ENCODE assay signal across 15 cellular contexts in the genomic region with DNA sequence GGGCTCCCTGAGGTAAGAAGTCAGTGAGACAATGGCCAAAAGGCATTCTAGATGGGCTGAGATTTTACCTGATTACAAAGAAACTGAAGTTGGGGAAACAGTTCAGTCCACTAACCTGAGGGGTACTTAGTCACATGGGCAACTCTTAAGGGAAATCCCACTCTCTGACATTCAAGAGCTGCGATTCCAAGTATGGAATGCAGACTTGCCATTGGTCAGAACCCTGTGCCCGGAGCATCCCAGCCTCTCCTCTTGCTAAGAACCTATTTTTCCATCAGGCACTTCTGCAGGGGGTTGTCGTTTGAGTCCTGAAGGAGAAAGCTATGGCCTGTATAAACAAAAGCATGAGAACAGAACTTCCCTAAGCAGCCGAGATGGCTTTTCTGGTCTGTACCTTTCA.
A peak's percentile ranks its signal among the peaks of the same experiment; 100 is the strongest.
DNase-seq lines count a peak whose midpoint lies in the region; ATAC-seq, FAIRE-seq and TF ChIP-seq lines count a peak whose summit lies in the region.
"Had no signal": no experiment of that assay in that cellular context is flagged by ENCODE, and none has a peak within 500 bp of the region (broad histone marks: within the 10 kb centered on the region; RNA-seq: fewer than 3 reads in every experiment).

No MANE protein-coding gene starts in this region.

- H3K4me3 ChIP-seq in GM23338, result no peak overlapping the region
- H3K4me3 ChIP-seq in HUES48 (ENCODE audit: low read depth, low read length), result no peak overlapping the region
- H3K4me3 ChIP-seq in mesendoderm (ENCODE audit: low read length), result no peak overlapping the region
- no peak overlapping the region for H3K4me3 ChIP-seq in pancreas
- H3K4me3 ChIP-seq: BLaER1 treated with 17β-estradiol and CSF1 and Interleukin-3, amounts not matched to agents 10 nM and 100 nM; GM12878; HAP-1 had no signal

- peaks cover 17% of the 10 kb centered on the region for H3K4me1 Mint-ChIP-seq in GM23338
- H3K4me1 Mint-ChIP-seq: B cell had no signal

- H3K9me3 Mint-ChIP-seq in GM23338, result no peaks in the 10 kb centered on the region
- H3K9me3 Mint-ChIP-seq: CD8-positive, alpha-beta T cell had no signal

- H3K9me3 ChIP-seq in HUES48 (ENCODE audit: control insufficient read depth, insufficient read depth, low read length), result no peaks in the 10 kb centered on the region
- H3K9me3 ChIP-seq in pancreas, result no peaks in the 10 kb centered on the region
- H3K9me3 ChIP-seq: BLaER1 treated with 17β-estradiol and CSF1 and Interleukin-3, amounts not matched to agents 10 nM and 100 nM; HAP-1 had no signal

- no peak overlapping the region for H3K4me3 Mint-ChIP-seq in GM23338
- H3K4me3 Mint-ChIP-seq: B cell; CD8-positive, alpha-beta T cell had no signal

- intact Hi-C loops in pancreas (cut with DNase I), result no loop called here

- no peak overlapping the region for H2AK5ac ChIP-seq in mesendoderm (ENCODE audit: low read length)

- H3K4me1 ChIP-seq in GM23338 (ENCODE audit: insufficient read depth) (peaks cover 12% of the 10 kb centered on the region), HUES48 (ENCODE audit: control insufficient read depth, insufficient read depth, low read length) (peaks cover 13% of the 10 kb centered on the region), mesendoderm (ENCODE audit: control insufficient read depth, low read depth, low read length) (no peaks in the 10 kb centered on the region), pancreas (no peaks in the 10 kb centered on the region)
- H3K4me1 ChIP-seq: HAP-1 had no signal

- no peaks in the 10 kb centered on the region for H3K79me1 ChIP-seq in mesendoderm (ENCODE audit: low read length)

- no peaks in the 10 kb centered on the region for H3K36me3 ChIP-seq in GM23338 (ENCODE audit: insufficient read depth)
- H3K36me3 ChIP-seq in HUES48 (ENCODE audit: control insufficient read depth, insufficient read depth, low read length), result no peaks in the 10 kb centered on the region
- no peaks in the 10 kb centered on the region for H3K36me3 ChIP-seq in mesendoderm (ENCODE audit: control insufficient read depth, insufficient read depth, low read length)
- no peaks in the 10 kb centered on the region for H3K36me3 ChIP-seq in pancreas
- H3K36me3 ChIP-seq: BLaER1 treated with 17β-estradiol and CSF1 and Interleukin-3, amounts not matched to agents 10 nM and 100 nM; HAP-1 had no signal

- no peak overlapping the region for H3K56ac ChIP-seq in mesendoderm (ENCODE audit: low read length)

- no peak overlapping the region for H3K18ac ChIP-seq in mesendoderm (ENCODE audit: low read length)

- H3F3A ChIP-seq in GM23338 (replicated peaks; ENCODE audit: low read depth), result no peaks in the 10 kb centered on the region; the same call in 1 of the 2 replicates

- no peak overlapping the region for H2BK5ac ChIP-seq in mesendoderm (ENCODE audit: low read length)

- no peak overlapping the region for H2BK120ac ChIP-seq in mesendoderm (ENCODE audit: low read depth, low read length)

- H2AFZ ChIP-seq in GM23338, result 0 out of 2 replicates have a peak overlapping the region, but pooled peaks have one; percentile 29

- H3K4ac ChIP-seq in mesendoderm (ENCODE audit: low read depth, low read length), result no peak overlapping the region

- H2BK15ac ChIP-seq in mesendoderm (replicated peaks; ENCODE audit: low read depth), result no peak overlapping the region

- H3K27ac Mint-ChIP-seq in GM23338, result no peak overlapping the region
- H3K27ac Mint-ChIP-seq: B cell; CD8-positive, alpha-beta T cell had no signal

- H4K8ac ChIP-seq in mesendoderm (ENCODE audit: low read depth, low read length), result no peak overlapping the region

- peak; percentile 62 for ATAC-seq in GM23338
- no peak for ATAC-seq in pancreas
- no peak for ATAC-seq in HG02588 (IDR thresholded peaks at IDR 0.05; ENCODE audit: unreplicated experiment)
- no peak for ATAC-seq in GM19455 (IDR thresholded peaks at IDR 0.05; ENCODE audit: unreplicated experiment)
- ATAC-seq: CD8-positive, alpha-beta T cell; GM12878 had no signal

- H3K27ac ChIP-seq in GM23338 (ENCODE audit: low read depth) (no peak overlapping the region), HUES48 (ENCODE audit: low read depth, low read length) (peak overlapping the region; percentile 40), mesendoderm (ENCODE audit: low read depth, low read length) (no peak overlapping the region), pancreas (no peak overlapping the region)
- H3K27ac ChIP-seq: BLaER1 treated with 17β-estradiol and CSF1 and Interleukin-3, amounts not matched to agents 10 nM and 100 nM had no signal

- DNase-seq in GM23338 (ENCODE audit: low spot score), result peak; percentile 16
- DNase-seq in iPS DF 19.7 (ENCODE audit: low read depth, low spot score), result peak; percentile 3
- peak; percentile 6 for DNase-seq in mesendoderm
- DNase-seq in pancreas, result no peak
- DNase-seq: Calu3; CD8-positive, alpha-beta T cell; DMS79 treated with DMSO at 0.1 percent for 48 hours; GOT3 had no signal

- H3K27me3 ChIP-seq in GM23338 (ENCODE audit: insufficient read depth), result no peaks in the 10 kb centered on the region
- no peaks in the 10 kb centered on the region for H3K27me3 ChIP-seq in HUES48 (ENCODE audit: control insufficient read depth, insufficient read depth, low read length)
- H3K27me3 ChIP-seq in mesendoderm (ENCODE audit: insufficient read depth, low read length, poor library complexity), result no peaks in the 10 kb centered on the region
- no peaks in the 10 kb centered on the region for H3K27me3 ChIP-seq in pancreas
- H3K27me3 ChIP-seq: BLaER1 treated with 17β-estradiol and CSF1 and Interleukin-3, amounts not matched to agents 10 nM and 100 nM had no signal

- no peak overlapping the region for H3K23ac ChIP-seq in mesendoderm (ENCODE audit: low read length)

- no CpG with 5 or more reads among the region's 4 CpGs for WGBS in mesendoderm (ENCODE audit: extremely low coverage, insufficient coverage, low lambda C conversion rate)
- 41 to 61% methylated on average over 4 of the region's 4 CpGs for WGBS in pancreas, 2 donors

- H3K27me3 Mint-ChIP-seq in GM23338 (ENCODE audit: insufficient read depth, low read depth, poor library complexity), result peaks cover 3% of the 10 kb centered on the region
- H3K27me3 Mint-ChIP-seq: B cell had no signal

- no peaks in the 10 kb centered on the region for H3K9me2 ChIP-seq in GM23338 (ENCODE audit: insufficient read depth)

- no peak for TF ChIP-seq CTCF in GM23338 (conservative IDR thresholded peaks at IDR 0.05; ENCODE audit: low read depth in 2 of 2)
- no peak for TF ChIP-seq CTCF in pancreas (IDR thresholded peaks at IDR 0.05)

- no peak overlapping the region for H4K5ac ChIP-seq in mesendoderm (ENCODE audit: low read length)

- no peak for FAIRE-seq in pancreas (lab: Jason Lieb, UNC)
- FAIRE-seq: GM12878 had no signal

- no peaks in the 10 kb centered on the region; the same call in 2 of the 3 replicates for H3K36me3 Mint-ChIP-seq in GM23338 (ENCODE audit: low read depth)
- H3K36me3 Mint-ChIP-seq: CD8-positive, alpha-beta T cell had no signal

- no peaks in the 10 kb centered on the region for H4K20me1 ChIP-seq in GM23338 (replicated peaks; ENCODE audit: insufficient read depth)
- H4K20me1 ChIP-seq: BLaER1 treated with 17β-estradiol and CSF1 and Interleukin-3, amounts not matched to agents 10 nM and 100 nM had no signal

- H3K4me2 ChIP-seq in GM23338, result peak overlapping the region; percentile 45; the same call in 1 of the 2 replicates
- no peak overlapping the region for H3K4me2 ChIP-seq in mesendoderm (ENCODE audit: low read length)

- no peaks in the 10 kb centered on the region for H3K79me2 ChIP-seq in GM23338 (replicated peaks; ENCODE audit: insufficient read depth)
- no peaks in the 10 kb centered on the region for H3K79me2 ChIP-seq in mesendoderm (ENCODE audit: control insufficient read depth, insufficient read depth, low read length)

- H3K9ac ChIP-seq in HUES48 (ENCODE audit: low read depth, low read length) (no peak overlapping the region), mesendoderm (ENCODE audit: low read length) (no peak overlapping the region)
- H3K9ac ChIP-seq: BLaER1 treated with 17β-estradiol and CSF1 and Interleukin-3, amounts not matched to agents 10 nM and 100 nM had no signal

Comparison
In these comparisons a context has a peak if more than half of its experiments do, and no peak if none do; other contexts are left out.
1. DNase-seq: peak in GM23338 (single experiment), iPS DF 19.7 (single experiment) and mesendoderm (single experiment); none in pancreas (0 of 6).